ENCODE assay signal across 1 cellular context in genomic region chr1:66924756-66925557, GRCh38.
TF ChIP-seq lines count a peak whose summit lies in the region.

DNAI4 (minus strand) TSS chr1:66924856; CDS start chr1:66924831, 25 bp downstream.
MIER1 (plus strand) TSS chr1:66924990; CDS start chr1:66925029, 39 bp downstream.

TF ChIP-seq in K562, 482 proteins besides CTCF, POLR2A, EP300 and RAD21 (continued from another document):
- TF ChIP-seq ARID4B (CRISPR knock-in tag; IDR thresholded peaks at IDR 0.05) (peak; percentile 67), POLR2AphosphoS5 (IDR thresholded peaks at IDR 0.05; ENCODE audit: control insufficient read depth, insufficient read depth, low read depth, low read length) (peak; percentile 55), TEAD4 (IDR thresholded peaks at IDR 0.05; ENCODE audit: low read length) (0 out of 2 replicates have a peak, but pooled peaks have one; percentile 5), TEAD4 (CRISPR knock-in tag; IDR thresholded peaks at IDR 0.05; ENCODE audit: borderline replicate concordance) (no peak), SAFB2 (IDR thresholded peaks at IDR 0.05; ENCODE audit: borderline replicate concordance, low read depth, low read length, severe bottlenecking) (no peak), SUPT5H (IDR thresholded peaks at IDR 0.05) (peak; percentile 81), MAZ (CRISPR knock-in tag; conservative IDR thresholded peaks at IDR 0.05 in 1 of 2, IDR thresholded peaks at IDR 0.05 in 1 of 2) (peak; percentile 87 to 88), JUND (IDR thresholded peaks at IDR 0.05; ENCODE audit: borderline replicate concordance, low read depth, low read length) (no peak; the same call in 1 of the 2 replicates), JUND (tag; IDR thresholded peaks at IDR 0.05; ENCODE audit: borderline replicate concordance, low read depth, low read length) (peak; percentile 57; the same call in 1 of the 3 replicates), ZKSCAN1 (IDR thresholded peaks at IDR 0.05; ENCODE audit: low read depth, low read length) (peak; percentile 33; the same call in 1 of the 2 replicates), CTBP1 (IDR thresholded peaks at IDR 0.05; ENCODE audit: borderline replicate concordance) (peak; percentile 91), FOXJ3 (CRISPR knock-in tag; IDR thresholded peaks at IDR 0.05) (peak; percentile 54; the same call in 1 of the 2 replicates), CCNT2 (IDR thresholded peaks at IDR 0.05; ENCODE audit: borderline replicate concordance, extremely low read depth, insufficient read length, low read depth, low read length) (peak; percentile 75), CREM (IDR thresholded peaks at IDR 0.05; ENCODE audit: low read depth) (peak; percentile 55), ZBTB43 (CRISPR knock-in tag; IDR thresholded peaks at IDR 0.05) (0 out of 2 replicates have a peak, but pooled peaks have one; percentile 46), FIP1L1 (IDR thresholded peaks at IDR 0.05; ENCODE audit: low read depth, low read length, poor library complexity, severe bottlenecking) (peak; percentile 42), ZNF407 (IDR thresholded peaks at IDR 0.05; ENCODE audit: low read depth) (peak; percentile 69; the same call in 1 of the 2 replicates), ZC3H11A (IDR thresholded peaks at IDR 0.05; ENCODE audit: low read depth, low read length) (no peak)
